Comparison of ENCODE assay signal across 20 cellular contexts in genomic region chr4:54855221-54855854, GRCh38.
"Had no signal": no experiment of that assay in that cellular context is flagged by ENCODE, and none has a peak within 500 bp of the region (broad histone marks: within the 10 kb centered on the region; RNA-seq: fewer than 3 reads in every experiment).

No MANE protein-coding gene starts in this region.

- H3K27me3 Mint-ChIP-seq: central memory CD8-positive, alpha-beta T cell had no signal

- H3K36me3 Mint-ChIP-seq: activated naive CD4-positive, alpha-beta T cell treated with anti-CD3 and anti-CD28 coated beads, Interleukin-2, amount 50 U/mL, for 72 hours; stimulated activated naive B cell treated with anti-CD40 and anti-IgM and Interleukin-4, amounts not matched to agents 10 μg/mL and 1 μg/mL and 100 μg/mL, for 72 hours had no signal

- H3K4me1 ChIP-seq: ascending aorta, gastrocnemius medialis, vagina had no signal

- H3K27ac Mint-ChIP-seq: activated naive CD4-positive, alpha-beta T cell treated with anti-CD3 and anti-CD28 coated beads, Interleukin-2, amount 50 U/mL, for 72 hours; endodermal cell; stimulated activated naive B cell treated with anti-CD40 and anti-IgM and Interleukin-4, amounts not matched to agents 10 μg/mL and 1 μg/mL and 100 μg/mL, for 72 hours had no signal

- H3K4me3 ChIP-seq: ascending aorta, coronary artery, esophagus squamous epithelium, gastrocnemius medialis, mucosa of descending colon, vagina had no signal

- H3K9me3 Mint-ChIP-seq: activated naive CD4-positive, alpha-beta T cell treated with anti-CD3 and anti-CD28 coated beads, Interleukin-2, amount 50 U/mL, for 72 hours; endodermal cell; stimulated activated naive B cell treated with anti-CD40 and anti-IgM and Interleukin-4, amounts not matched to agents 10 μg/mL and 1 μg/mL and 100 μg/mL, for 72 hours had no signal

- ATAC-seq: activated naive CD4-positive, alpha-beta T cell treated with anti-CD3 and anti-CD28 coated beads, Interleukin-2, amount 50 U/mL, for 72 hours; gastrocnemius medialis; mucosa of descending colon; stimulated activated naive B cell treated with anti-CD40 and anti-IgM and Interleukin-4, amounts not matched to agents 10 μg/mL and 1 μg/mL and 100 μg/mL, for 72 hours had no signal

- H3K9me3 ChIP-seq: ascending aorta, esophagus squamous epithelium, gastrocnemius medialis, mucosa of descending colon, vagina had no signal

- H3K4me3 Mint-ChIP-seq: central memory CD8-positive, alpha-beta T cell; endodermal cell; stimulated activated naive B cell treated with anti-CD40 and anti-IgM and Interleukin-4, amounts not matched to agents 10 μg/mL and 1 μg/mL and 100 μg/mL, for 72 hours had no signal

- H3K36me3 ChIP-seq: ascending aorta, brain microvascular endothelial cell, esophagus squamous epithelium, gastrocnemius medialis, vagina, WERI-Rb-1 had no signal

- H3K4me1 Mint-ChIP-seq: central memory CD8-positive, alpha-beta T cell; endodermal cell; stimulated activated naive B cell treated with anti-CD40 and anti-IgM and Interleukin-4, amounts not matched to agents 10 μg/mL and 1 μg/mL and 100 μg/mL, for 72 hours had no signal

- H3K27me3 ChIP-seq: ascending aorta, brain microvascular endothelial cell, esophagus squamous epithelium, gastrocnemius medialis, vagina had no signal

- H3K27ac ChIP-seq: ascending aorta, brain microvascular endothelial cell, coronary artery, esophagus squamous epithelium, gastrocnemius medialis, vagina, WERI-Rb-1 had no signal

- DNase-seq: activated CD4-positive, alpha-beta T cell treated with anti-CD3 and anti-CD28 coated beads for 1 hour; activated T-cell treated with anti-CD3 and anti-CD28 coated beads, Interleukin-2, amount 50 U/mL, for 1 hour; brain microvascular endothelial cell; endodermal cell; esophagus squamous epithelium; gastrocnemius medialis; head of caudate nucleus; hypothalamus; mesenchymal stem cell; occipital lobe; stimulated activated CD4-positive, alpha-beta T cell treated with anti-CD3 and anti-CD28 coated beads, Interleukin-2, amount 100 ng/mL, for 48 hours; stimulated activated CD8-positive, alpha-beta memory T cell treated with anti-CD3 and anti-CD28 coated beads, Interleukin-4, amount 100 ng/mL, for 48 hours; stimulated activated naive B cell treated with anti-CD40 and anti-IgM and Interleukin-4, amounts not matched to agents 10 μg/mL and 1 μg/mL and 100 μg/mL, for 72 hours; WERI-Rb-1 had no signal
